14 cellular contexts compared by ENCODE assay signal in the genomic region with DNA sequence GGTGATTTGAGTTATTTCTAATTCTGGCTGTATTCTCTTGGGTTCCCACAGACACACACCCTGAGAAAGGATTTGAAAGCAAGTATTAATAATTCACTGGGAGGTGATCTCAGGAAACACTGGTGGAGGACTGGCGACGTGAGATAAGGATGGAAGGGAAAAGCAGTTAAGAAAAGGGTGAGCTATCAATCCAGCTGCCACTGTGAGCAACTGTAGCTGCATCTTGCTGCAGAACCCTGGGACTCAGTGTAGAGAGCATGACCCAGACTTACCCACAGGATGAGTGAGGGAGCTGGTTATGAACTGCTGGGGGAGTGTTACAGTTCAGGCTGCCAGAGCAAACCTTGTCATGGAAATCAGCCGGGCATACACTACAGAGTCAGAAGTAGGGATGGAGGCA.
DNase-seq lines count a peak whose midpoint lies in the region; ATAC-seq and TF ChIP-seq lines count a peak whose summit lies in the region.
"Had no signal": no experiment of that assay in that cellular context is flagged by ENCODE, and none has a peak within 500 bp of the region (broad histone marks: within the 10 kb centered on the region; RNA-seq: fewer than 3 reads in every experiment).

No MANE protein-coding gene starts in this region.

- no peak for TF ChIP-seq POLR2A in testis (IDR thresholded peaks at IDR 0.05)

- WGBS in testis, 2 donors, result 47 to 64% methylated on average over 3 of the region's 3 CpGs

- no peaks in the 10 kb centered on the region for H3K36me3 ChIP-seq in cardiac muscle cell
- no peaks in the 10 kb centered on the region for H3K36me3 ChIP-seq in left ventricle myocardium inferior
- no peaks in the 10 kb centered on the region for H3K36me3 ChIP-seq in testis (ENCODE audit: low read depth, missing control alignments)

- H3K4me3 ChIP-seq in cardiac muscle cell, result no peak overlapping the region
- no peak overlapping the region for H3K4me3 ChIP-seq in left ventricle myocardium inferior
- H3K4me3 ChIP-seq in testis, result no peak overlapping the region

- intact Hi-C loops in left ventricle myocardium inferior (cut with micrococcal nuclease), result no loop called here
- intact Hi-C loops in testis (cut with DNase I; ENCODE audit: low total_unique reads), result no loop called here

- no peaks in the 10 kb centered on the region for H3K36me3 Mint-ChIP-seq in osteocyte (ENCODE audit: unreplicated experiment)

- no peak overlapping the region for H3K27ac Mint-ChIP-seq in osteocyte (ENCODE audit: unreplicated experiment)

- H3K4me1 ChIP-seq in cardiac muscle cell (ENCODE audit: low read depth), result peaks cover 33% of the 10 kb centered on the region
- H3K4me1 ChIP-seq in left ventricle myocardium inferior, result no peaks in the 10 kb centered on the region
- H3K4me1 ChIP-seq in testis, result peaks cover 13% of the 10 kb centered on the region

- H3K9me3 Mint-ChIP-seq in osteocyte (ENCODE audit: unreplicated experiment), result no peaks in the 10 kb centered on the region

- peaks cover 19% of the 10 kb centered on the region for H3K27me3 Mint-ChIP-seq in osteocyte (ENCODE audit: unreplicated experiment)

- DNase-seq in cardiac muscle cell (ENCODE audit: low read depth in 1 of 2, low spot score in 1 of 2), result peak; percentile 16 to 35
- no peak for DNase-seq in left ventricle myocardium inferior
- DNase-seq in left kidney (ENCODE audit: low read depth, low spot score), result peak; percentile 77
- peak; percentile 61 for DNase-seq in testis
- DNase-seq in osteocyte (ENCODE audit: extremely low spot score, unreplicated experiment), result no peak
- DNase-seq: ACHN; activated CD8-positive, alpha-beta memory T cell treated with anti-CD3 and anti-CD28 coated beads, Interleukin-2, amount 50 U/mL, for 48 hours; activated naive CD4-positive, alpha-beta T cell treated with anti-CD3 and anti-CD28 coated beads, Interleukin-2, amount 50 U/mL, for 16 hours; foreskin melanocyte; NCI-H187 treated with DMSO at 0.1 percent for 48 hours had no signal

- H3K4me3 Mint-ChIP-seq in osteocyte (ENCODE audit: unreplicated experiment), result no peak overlapping the region

- ATAC-seq in GM19452 (IDR thresholded peaks at IDR 0.05; ENCODE audit: unreplicated experiment), result no peak
- no peak for ATAC-seq in HG02938 (IDR thresholded peaks at IDR 0.05; ENCODE audit: unreplicated experiment)
- ATAC-seq: activated CD4-positive, CD25-positive, alpha-beta regulatory T cell treated with anti-CD3 and anti-CD28 coated beads, Interleukin-2, amount 50 U/mL, for 24 hours had no signal

- TF ChIP-seq CTCF in cardiac muscle cell (IDR thresholded peaks at IDR 0.05; ENCODE audit: low read depth, low read length) (no peak), left ventricle myocardium inferior (IDR thresholded peaks at IDR 0.05; ENCODE audit: borderline replicate concordance) (no peak), VCaP (conservative IDR thresholded peaks at IDR 0.05) (no peak), testis (IDR thresholded peaks at IDR 0.05) (no peak), osteocyte (IDR thresholded peaks at IDR 0.05) (no peak)

- H3K4me1 Mint-ChIP-seq in osteocyte (ENCODE audit: unreplicated experiment), result peaks cover 4% of the 10 kb centered on the region

- no peaks in the 10 kb centered on the region for H3K27me3 ChIP-seq in cardiac muscle cell
- H3K27me3 ChIP-seq in left ventricle myocardium inferior (ENCODE audit: low read depth), result no peaks in the 10 kb centered on the region
- no peaks in the 10 kb centered on the region for H3K27me3 ChIP-seq in testis

- H3K9me3 ChIP-seq in cardiac muscle cell (ENCODE audit: low read depth) (no peaks in the 10 kb centered on the region), left ventricle myocardium inferior (replicated peaks) (no peaks in the 10 kb centered on the region), testis (no peaks in the 10 kb centered on the region)

- H3K27ac ChIP-seq in cardiac muscle cell (no peak overlapping the region), left ventricle myocardium inferior (replicated peaks) (no peak overlapping the region), VCaP (peak overlapping the region; percentile 86; the same call in 1 of the 2 replicates), testis (no peak overlapping the region)

Comparison
In these comparisons a context has a peak if more than half of its experiments do, and no peak if none do; other contexts are left out.
1. DNase-seq: peak in cardiac muscle cell (2 of 2), left kidney (single experiment) and testis (single experiment); none in left ventricle myocardium inferior (single experiment) and osteocyte (single experiment).